Comparison of ENCODE assay signal across 9 cellular contexts in genomic region chr14:68245146-68246073, GRCh38.
DNase-seq lines count a peak whose midpoint lies in the region; ATAC-seq and TF ChIP-seq lines count a peak whose summit lies in the region.
"Had no signal": no experiment of that assay in that cellular context is flagged by ENCODE, and none has a peak within 500 bp of the region (broad histone marks: within the 10 kb centered on the region; RNA-seq: fewer than 3 reads in every experiment).

No MANE protein-coding gene starts in this region.

- no peak overlapping the region for H3K4me3 Mint-ChIP-seq in mesothelial cell of epicardium

- no peaks in the 10 kb centered on the region for H3K36me3 ChIP-seq in uterus

- no peaks in the 10 kb centered on the region for H3K9me3 Mint-ChIP-seq in mesothelial cell of epicardium

- no peak overlapping the region for H3K4me3 ChIP-seq in coronary artery
- H3K4me3 ChIP-seq in uterus = no peak overlapping the region

- no peaks in the 10 kb centered on the region for H3K36me3 Mint-ChIP-seq in mesothelial cell of epicardium

- peak overlapping the region; percentile 97 for H3K27ac Mint-ChIP-seq in mesothelial cell of epicardium

- H3K4me1 Mint-ChIP-seq in mesothelial cell of epicardium = peaks cover 89% of the 10 kb centered on the region

- DNase-seq in Right ventricle myocardium inferior (ENCODE audit: missing footprints) = no peak
- no peak for DNase-seq in cardiac septum (ENCODE audit: low spot score)
- no peak for DNase-seq in coronary artery (ENCODE audit: low spot score)
- no peak for DNase-seq in mesothelial cell of epicardium (ENCODE audit: low spot score in 2 of 2, unreplicated experiment in 2 of 2)
- DNase-seq in uterus = peak; percentile 54 to 73
- DNase-seq in posterior vena cava (ENCODE audit: low spot score) = no peak
- DNase-seq in anterior cingulate cortex (lab: John Stamatoyannopoulos, UW) = no peak
- no peak for DNase-seq in SIG-M5 (lab: John Stamatoyannopoulos, UW)
- DNase-seq: KBM-7 had no signal

- ATAC-seq in Right ventricle myocardium inferior = peak; percentile 80

- H3K27ac ChIP-seq in coronary artery (peak overlapping the region; percentile 88 to 90), uterus (peak overlapping the region; percentile 90 to 94)

- H3K27me3 Mint-ChIP-seq in mesothelial cell of epicardium (ENCODE audit: low read depth) = no peaks in the 10 kb centered on the region

- H3K27me3 ChIP-seq in uterus = no peaks in the 10 kb centered on the region

- H3K9me3 ChIP-seq in uterus = no peaks in the 10 kb centered on the region

- peaks cover 26 to 40% of the 10 kb centered on the region in 2 donors for H3K4me1 ChIP-seq in uterus

- TF ChIP-seq POLR2A in uterus (IDR thresholded peaks at IDR 0.05) = no peak

- intact Hi-C loops in Right ventricle myocardium inferior (cut with DNase I) (loop anchor here (1.0 to 10.0 kb wide), 4 partner anchors 201 to 548 kb away; partner anchors contain the start of gene ZFP36L1), cardiac septum (cut with DNase I) (loop anchor here (2.0 to 10.0 kb wide), 3 partner anchors 101 to 429 kb away; no protein-coding TSS in a partner anchor), uterus (cut with DNase I; ENCODE audit: low total_unique reads) (loop anchor here (5.0 to 10.0 kb wide), 2 partner anchors 542 to 569 kb away; no protein-coding TSS in a partner anchor), posterior vena cava (cut with DNase I) (loop anchor here (5.0 to 10.0 kb wide), 5 partner anchors 101 to 569 kb away; partner anchors contain the start of gene ZFP36L1 (in 1 of the 2))

- TF ChIP-seq CTCF in coronary artery (IDR thresholded peaks at IDR 0.05) (no peak), mesothelial cell of epicardium (IDR thresholded peaks at IDR 0.05; ENCODE audit: unreplicated experiment) (no peak), uterus (IDR thresholded peaks at IDR 0.05) (no peak)

Comparison
In these comparisons a context has a peak if more than half of its experiments do, and no peak if none do; other contexts are left out.
1. DNase-seq: peak in uterus (2 of 2); none in Right ventricle myocardium inferior (single experiment), cardiac septum (single experiment), coronary artery (single experiment), mesothelial cell of epicardium (0 of 2), posterior vena cava (single experiment), anterior cingulate cortex (0 of 58) and SIG-M5 (single experiment).